Comparison of ENCODE assay signal across 1 cellular context in genomic region chr9:121483473-121484031, GRCh38.
TF ChIP-seq lines count a peak whose summit lies in the region.

No MANE protein-coding gene starts in this region.

TF ChIP-seq in SK-N-SH, 30 proteins besides CTCF, POLR2A, EP300 and RAD21:
- no peak for TF ChIP-seq REST (IDR thresholded peaks at IDR 0.05; ENCODE audit: low read depth, low read length)
- no peak for TF ChIP-seq PBX3 (IDR thresholded peaks at IDR 0.05)
- no peak for TF ChIP-seq RCOR1 (IDR thresholded peaks at IDR 0.05; ENCODE audit: low read length)
- TF ChIP-seq MEF2A (IDR thresholded peaks at IDR 0.05; ENCODE audit: borderline replicate concordance, low read depth) = no peak
- TF ChIP-seq NFIC (IDR thresholded peaks at IDR 0.05; ENCODE audit: borderline replicate concordance) = no peak
- no peak for TF ChIP-seq USF2 (IDR thresholded peaks at IDR 0.05; ENCODE audit: borderline replicate concordance, low read depth, low read length)
- TF ChIP-seq FOSL2 (IDR thresholded peaks at IDR 0.05; ENCODE audit: borderline replicate concordance, low read depth) = no peak
- no peak for TF ChIP-seq RFX5 (IDR thresholded peaks at IDR 0.05; ENCODE audit: low read length)
- no peak for TF ChIP-seq TAF1 (IDR thresholded peaks at IDR 0.05; ENCODE audit: borderline replicate concordance, low read depth, low read length)
- no peak for TF ChIP-seq IRF3 (IDR thresholded peaks at IDR 0.05; ENCODE audit: low read depth, low read length)
- no peak for TF ChIP-seq ELF1 (IDR thresholded peaks at IDR 0.05)
- TF ChIP-seq GABPA (IDR thresholded peaks at IDR 0.05; ENCODE audit: low read depth) = no peak
- no peak for TF ChIP-seq MAX (IDR thresholded peaks at IDR 0.05; ENCODE audit: low read depth)
